In genomic region chr3:154122912-154123559, GRCh38 we compare ENCODE assay signal across 8 cellular contexts. TPM values are rescaled to one million over a fixed set of nuclear protein-coding genes. Genes with fewer than 3 reads are reported as not detected.
DNase-seq lines count a peak whose midpoint lies in the region; ATAC-seq, FAIRE-seq and TF ChIP-seq lines count a peak whose summit lies in the region.

No MANE protein-coding gene starts in this region.

- FAIRE-seq in GM12892 (lab: Jason Lieb, UNC), result no peak

- no peaks in the 10 kb centered on the region for H3K36me3 Mint-ChIP-seq in activated T-cell treated with anti-CD3 and anti-CD28 coated beads, Interleukin-2, amount 50 U/mL, for 72 hours (ENCODE audit: insufficient read depth in 2 of 2)

- peaks cover 23% of the 10 kb centered on the region for H3K4me1 Mint-ChIP-seq in activated T-cell treated with anti-CD3 and anti-CD28 coated beads, Interleukin-2, amount 50 U/mL, for 72 hours (ENCODE audit: low read depth)

- peaks cover 67% of the 10 kb centered on the region for H3K27me3 Mint-ChIP-seq in activated T-cell treated with anti-CD3 and anti-CD28 coated beads, Interleukin-2, amount 50 U/mL, for 72 hours (ENCODE audit: low read depth)

- H3K27ac Mint-ChIP-seq in activated T-cell treated with anti-CD3 and anti-CD28 coated beads, Interleukin-2, amount 50 U/mL, for 72 hours, result no peak overlapping the region

- H3K36me3 ChIP-seq in breast epithelium, result no peaks in the 10 kb centered on the region
- H3K36me3 ChIP-seq in right lobe of liver, result no peaks in the 10 kb centered on the region
- H3K36me3 ChIP-seq in urinary bladder (ENCODE audit: insufficient read depth), result no peaks in the 10 kb centered on the region

- H3K4me3 ChIP-seq in breast epithelium (peak overlapping the region; percentile 71 to 81 (median 78)), right lobe of liver (peak overlapping the region; percentile 68 to 88 (median 79)), urinary bladder (ENCODE audit: low read depth, low read length) (peak overlapping the region; percentile 72)

- no peaks in the 10 kb centered on the region for H3K9me3 Mint-ChIP-seq in activated T-cell treated with anti-CD3 and anti-CD28 coated beads, Interleukin-2, amount 50 U/mL, for 72 hours

- no peak for TF ChIP-seq CTCF in breast epithelium (IDR thresholded peaks at IDR 0.05)
- TF ChIP-seq CTCF in right lobe of liver (IDR thresholded peaks at IDR 0.05), result no peak

- TF ChIP-seq POLR2A in breast epithelium (IDR thresholded peaks at IDR 0.05) (no peak), right lobe of liver (IDR thresholded peaks at IDR 0.05) (peak; percentile 64), GM12892 (IDR thresholded peaks at IDR 0.05; ENCODE audit: low read depth, low read length) (no peak)

- H3K27me3 ChIP-seq in breast epithelium (no peaks in the 10 kb centered on the region), right lobe of liver (no peaks in the 10 kb centered on the region)

- 7% methylated on average over 12 of the region's 12 CpGs for WGBS in right lobe of liver (ENCODE audit: insufficient coverage, low coverage, low lambda C conversion rate, missing lambda C conversion rate)
- WGBS in urinary bladder, result 7% methylated on average over 12 of the region's 12 CpGs

- DNase-seq in activated T-cell treated with anti-CD3 and anti-CD28 coated beads, Interleukin-2, amount 50 U/mL, for 72 hours, result no peak
- DNase-seq in activated T-cell treated with anti-CD3 and anti-CD28 coated beads for 4 hours (no peak), breast epithelium (ENCODE audit: low spot score in 2 of 2) (no peak), right lobe of liver (peak in 1 of 3 donors; percentile 47), SHP77 treated with DMSO at 0.1 percent for 48 hours (lab: John Stamatoyannopoulos, UW) (no peak), SKM-1 treated with dmso at 0.1 percent for 144 hours (lab: John Stamatoyannopoulos, UW; ENCODE audit: unreplicated experiment) (no peak), GM12892 (ENCODE audit: insufficient read length) (no peak)

- H3K4me1 ChIP-seq in breast epithelium (no peaks in the 10 kb centered on the region), right lobe of liver (peaks cover 0 to 28% (median 5%) of the 10 kb centered on the region in 4 donors), urinary bladder (ENCODE audit: insufficient read depth) (no peaks in the 10 kb centered on the region)

- H3K9me3 ChIP-seq in breast epithelium (no peaks in the 10 kb centered on the region), right lobe of liver (no peaks in the 10 kb centered on the region)

- intact Hi-C loops in breast epithelium (cut with DNase I; ENCODE audit: low total_unique reads) (no loop called here), right lobe of liver (cut with DNase I) (no loop called here)

- ATAC-seq in activated T-cell treated with anti-CD3 and anti-CD28 coated beads, Interleukin-2, amount 50 U/mL, for 72 hours (replicated peaks in 1 of 2), result no peak
- peak; percentile 44 to 66 (median 58) for ATAC-seq in right lobe of liver

- H3K4me3 Mint-ChIP-seq in activated T-cell treated with anti-CD3 and anti-CD28 coated beads, Interleukin-2, amount 50 U/mL, for 72 hours, result peak overlapping the region; percentile 89 to 91

- peak overlapping the region; percentile 36 to 69 for H3K27ac ChIP-seq in breast epithelium
- peak overlapping the region; percentile 71 to 93 (median 75) for H3K27ac ChIP-seq in right lobe of liver
- H3K27ac ChIP-seq in urinary bladder (ENCODE audit: low read depth), result no peak overlapping the region

RNA-seq across cellular contexts. Expression of gene ARHGEF26, which starts 1.8 kb away (rescaled TPM):
- under 1 TPM; 0.31 to 0.32 TPM for total RNA-seq in activated T-cell treated with anti-CD3 and anti-CD28 coated beads, Interleukin-2, amount 50 U/mL, for 72 hours
- total RNA-seq in breast epithelium, result 10 to 100 TPM; 16.7 to 20.2 (median 19.8) TPM
- 10 to 100 TPM in 5 of 6 experiments, 1 to 10 TPM in 1; 8.7 to 42.3 (median 24.5) TPM for total RNA-seq in right lobe of liver
- total RNA-seq in urinary bladder, result 18.2 TPM
- polyA plus RNA-seq in urinary bladder, result 21.3 TPM
- 0.08 TPM for polyA plus RNA-seq in GM12892 (2012; ENCODE audit: missing spikeins)

Comparison
In these comparisons a context has a peak if more than half of its experiments do, and no peak if none do; other contexts are left out.
1. ATAC-seq: peak in right lobe of liver (4 of 4); none in activated T-cell treated with anti-CD3 and anti-CD28 coated beads, Interleukin-2, amount 50 U/mL, for 72 hours (0 of 2).
2. RNA of gene ARHGEF26, which starts 1.8 kb away (total RNA-seq): 8.7 to 42.3 TPM in right lobe of liver, 16.7 to 20.2 TPM in breast epithelium and 18.2 TPM in urinary bladder (single experiment); 0.31 to 0.32 TPM in activated T-cell treated with anti-CD3 and anti-CD28 coated beads, Interleukin-2, amount 50 U/mL, for 72 hours; every median in the first group is over 4 times any median in the second.
3. Peak in every context shown above with its lines, with median percentiles within 50 percentile points of each other: H3K4me3 ChIP-seq.